In the genomic region with DNA sequence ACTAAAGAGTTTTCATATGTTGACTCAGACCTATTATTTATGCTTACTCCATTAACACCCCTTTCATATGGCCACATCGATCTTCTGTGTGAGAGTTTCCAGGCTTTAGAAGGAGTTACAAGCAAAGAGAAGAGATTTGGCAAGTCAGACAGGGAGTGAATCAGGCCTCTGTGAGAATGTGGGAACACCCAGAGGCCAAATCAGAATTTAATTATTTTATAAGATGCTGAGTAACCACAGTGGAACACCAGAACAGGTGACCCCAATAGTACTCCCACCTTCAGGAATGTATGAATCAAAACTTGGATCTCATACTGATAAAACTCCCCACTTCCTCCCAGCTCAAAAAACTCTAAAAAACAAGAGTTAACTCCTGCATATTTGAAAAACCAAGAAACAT, we compare ENCODE assay signal across 16 cellular contexts. TPM values are rescaled to one million over a fixed set of nuclear protein-coding genes. Genes with fewer than 3 reads are reported as not detected.
DNase-seq lines count a peak whose midpoint lies in the region; ATAC-seq and TF ChIP-seq lines count a peak whose summit lies in the region.
"Had no signal": no experiment of that assay in that cellular context is flagged by ENCODE, and none has a peak within 500 bp of the region (broad histone marks: within the 10 kb centered on the region; RNA-seq: fewer than 3 reads in every experiment).

No MANE protein-coding gene starts in this region.

- H4K20me1 ChIP-seq in IMR-90 (ENCODE audit: insufficient read depth, low read length): no peaks in the 10 kb centered on the region

- in situ Hi-C loops in IMR-90 (cut with MboI; ENCODE audit: low sequenced_read_pairs): no loop called here

- H2BK20ac ChIP-seq in IMR-90 (ENCODE audit: low read depth, low read length): peak overlapping the region; percentile 2; the same call in 1 of the 2 replicates

- no peak overlapping the region for H3K14ac ChIP-seq in IMR-90 (replicated peaks; ENCODE audit: low read depth, low read length)

- H3K9me1 ChIP-seq in IMR-90 (ENCODE audit: insufficient read depth, low read length): peaks cover 2% of the 10 kb centered on the region; the same call in 1 of the 2 replicates

- DNase-seq in AG08396 (ENCODE audit: low spot score) (peak; percentile 7), IMR-90 (peak; percentile 79), foreskin fibroblast (peak; percentile 50 to 75), NK-92 (lab: John Stamatoyannopoulos, UW; ENCODE audit: unreplicated experiment) (no peak), sigmoid colon (no peak), sciatic nerve (ENCODE audit: low spot score) (no peak)
- DNase-seq: activated CD8-positive, alpha-beta T cell treated with anti-CD3 and anti-CD28 coated beads, Interleukin-2, amount 10 ng/mL, durations not matched to agents 7 days and 5 days; activated gamma-delta T cell treated with Interleukin-2 at 50 U/mL for 16 hours; cerebellar nuclear complex; mesendoderm; posterior cingulate gyrus; upper lobe of right lung had no signal

- ATAC-seq in IMR-90 (ENCODE audit: low read depth): peak; percentile 19; the same call in 1 of the 2 replicates
- ATAC-seq in SK-N-SH treated with all-trans-retinoic acid at 6 μM for 48 hours: peak; percentile 54
- ATAC-seq in GM19455 (IDR thresholded peaks at IDR 0.05; ENCODE audit: unreplicated experiment): no peak
- ATAC-seq in sciatic nerve: no peak
- ATAC-seq: activated CD8-positive, alpha-beta T cell treated with anti-CD3 and anti-CD28 coated beads, Interleukin-2, amount 10 ng/mL, durations not matched to agents 7 days and 5 days; K562; Panc1; upper lobe of right lung had no signal

- no peak overlapping the region for H4K5ac ChIP-seq in IMR-90 (ENCODE audit: low read depth, low read length)

- H3K9ac ChIP-seq in IMR-90 (ENCODE audit: low read depth, low read length): no peak overlapping the region

- peaks cover 1% of the 10 kb centered on the region; the same call in 1 of the 2 replicates for H3K9me3 ChIP-seq in IMR-90 (ENCODE audit: control insufficient read depth, insufficient read depth, low read length)
- H3K9me3 ChIP-seq in sigmoid colon: no peaks in the 10 kb centered on the region
- H3K9me3 ChIP-seq: upper lobe of right lung had no signal

- H3K79me1 ChIP-seq in IMR-90 (ENCODE audit: low read depth in 1 of 2, low read length in 2 of 2): peaks cover 0 to 6% of the 10 kb centered on the region in 2 experiments; a peak in 1 of 4 replicates

- H3K27ac ChIP-seq in IMR-90 (ENCODE audit: insufficient read depth, low read length) (no peak overlapping the region), sigmoid colon (no peak overlapping the region)
- H3K27ac ChIP-seq: upper lobe of right lung had no signal

- H4K8ac ChIP-seq in IMR-90 (ENCODE audit: low read depth in 2 of 2, low read length in 2 of 2): no peak overlapping the region

- no peak for TF ChIP-seq RAD21 in IMR-90 (IDR thresholded peaks at IDR 0.05; ENCODE audit: low read length)

- H3K36me3 ChIP-seq in IMR-90 (ENCODE audit: control insufficient read depth, insufficient read depth, low read length): no peaks in the 10 kb centered on the region
- peaks cover 0 to 8% (median 3%) of the 10 kb centered on the region in 4 donors for H3K36me3 ChIP-seq in sigmoid colon

- H2AK5ac ChIP-seq in IMR-90 (ENCODE audit: low read depth, low read length): no peak overlapping the region

- CTCF ChIA-PET in IMR-90 (lab: Yijun Ruan, JAX): no interaction called here

- TF ChIP-seq POLR2A in IMR-90 (IDR thresholded peaks at IDR 0.05; ENCODE audit: low read depth, low read length): no peak
- no peak for TF ChIP-seq POLR2A in sigmoid colon (IDR thresholded peaks at IDR 0.05)

- no peak overlapping the region for H3K4me2 ChIP-seq in IMR-90 (ENCODE audit: low read depth, low read length)

- peaks cover 7% of the 10 kb centered on the region for H3K4me1 ChIP-seq in IMR-90 (ENCODE audit: control insufficient read depth, insufficient read depth, low read length)
- H3K4me1 ChIP-seq in sigmoid colon: peaks cover 0 to 18% (median 4%) of the 10 kb centered on the region in 4 donors
- H3K4me1 ChIP-seq: upper lobe of right lung had no signal

- intact Hi-C loops in IMR-90 (cut with micrococcal nuclease): no loop called here
- intact Hi-C loops in sigmoid colon (cut with DNase I): no loop called here
- intact Hi-C loops in sciatic nerve (cut with DNase I): no loop called here

- H2BK120ac ChIP-seq in IMR-90 (ENCODE audit: low read depth, low read length): peak overlapping the region; percentile 24; the same call in 1 of the 2 replicates

- H2AFZ ChIP-seq in IMR-90 (replicated peaks; ENCODE audit: low read length, poor library complexity): no peak overlapping the region

- no peak overlapping the region for H3K18ac ChIP-seq in IMR-90 (ENCODE audit: low read depth, low read length)

- TF ChIP-seq CTCF in IMR-90 (conservative IDR thresholded peaks at IDR 0.05; ENCODE audit: low read depth, low read length): no peak
- no peak for TF ChIP-seq CTCF in foreskin fibroblast (IDR thresholded peaks at IDR 0.05; ENCODE audit: low read depth, low read length)
- no peak for TF ChIP-seq CTCF in sigmoid colon (IDR thresholded peaks at IDR 0.05)

- WGBS in IMR-90 (ENCODE audit: extremely low coverage in 2 of 2, insufficient read length in 1 of 2), 2 experiments: no CpG with 5 or more reads among the region's 1 CpG
- WGBS in sigmoid colon, 2 donors: 63 to 67% methylated on average over 1 of the region's 1 CpG

- TF ChIP-seq EP300 in sigmoid colon (IDR thresholded peaks at IDR 0.05): no peak

- peak overlapping the region; percentile 49 for H2BK5ac ChIP-seq in IMR-90 (ENCODE audit: low read depth, low read length, poor library complexity, severe bottlenecking)

- BruUV-seq in IMR-90 (replicated peaks; lab: Mats Ljungman, UMichigan): no TSS peak

- no peak overlapping the region for H3K56ac ChIP-seq in IMR-90 (ENCODE audit: extremely low read depth, insufficient read depth, low read length)

- dilution Hi-C loops in IMR-90 (cut with HindIII; ENCODE audit: low sequenced_read_pairs, unreplicated experiment): no loop called here

- H2BK15ac ChIP-seq in IMR-90 (ENCODE audit: low read depth, low read length): 0 out of 3 replicates have a peak overlapping the region, but pooled peaks have one; percentile 11

- H3K4me3 ChIP-seq in IMR-90 (ENCODE audit: insufficient read depth, low read depth, low read length): no peak overlapping the region
- H3K4me3 ChIP-seq in foreskin fibroblast (ENCODE audit: low read depth in 1 of 2, low read length in 2 of 2): no peak overlapping the region
- no peak overlapping the region for H3K4me3 ChIP-seq in sigmoid colon
- H3K4me3 ChIP-seq: K562, upper lobe of right lung had no signal

- H3K27me3 ChIP-seq in IMR-90 (ENCODE audit: control insufficient read depth, insufficient read depth, low read length): no peaks in the 10 kb centered on the region
- H3K27me3 ChIP-seq in sigmoid colon: no peaks in the 10 kb centered on the region
- H3K27me3 ChIP-seq: upper lobe of right lung had no signal

- H2AK9ac ChIP-seq in IMR-90 (replicated peaks; ENCODE audit: low read depth, low read length, poor library complexity): no peak overlapping the region

- no peak overlapping the region for H4K91ac ChIP-seq in IMR-90 (ENCODE audit: insufficient read depth, low read depth, low read length)

- POLR2A ChIA-PET in IMR-90 (lab: Charles Lee; ENCODE audit: unreplicated experiment): no interaction called here

- H3K23ac ChIP-seq in IMR-90 (ENCODE audit: low read depth, low read length): no peak overlapping the region

- H3K4ac ChIP-seq in IMR-90 (ENCODE audit: low read depth, low read length): no peak overlapping the region

TF ChIP-seq in IMR-90, 13 proteins besides CTCF, POLR2A, EP300 and RAD21:
- TF ChIP-seq BHLHE40 (IDR thresholded peaks at IDR 0.05; ENCODE audit: low read depth, low read length) (no peak), MAZ (IDR thresholded peaks at IDR 0.05; ENCODE audit: borderline replicate concordance, low read depth, low read length) (no peak), RCOR1 (IDR thresholded peaks at IDR 0.05; ENCODE audit: insufficient replicate concordance, low read length) (no peak), CEBPB (IDR thresholded peaks at IDR 0.05; ENCODE audit: low read depth, low read length) (peak; percentile 15; the same call in 1 of the 2 replicates), FOS (IDR thresholded peaks at IDR 0.05; ENCODE audit: low read depth, low read length) (no peak), MAFK (IDR thresholded peaks at IDR 0.05; ENCODE audit: low read depth, low read length) (no peak), MXI1 (IDR thresholded peaks at IDR 0.05; ENCODE audit: borderline replicate concordance, low read depth, low read length) (no peak)

TF ChIP-seq in SK-N-SH treated with all-trans-retinoic acid at 6 μM for 48 hours, 23 proteins besides CTCF, POLR2A, EP300 and RAD21:
- TF ChIP-seq ISL1 (CRISPR knock-in tag; IDR thresholded peaks at IDR 0.05): peak; percentile 42
- TF ChIP-seq, protein P1, sequence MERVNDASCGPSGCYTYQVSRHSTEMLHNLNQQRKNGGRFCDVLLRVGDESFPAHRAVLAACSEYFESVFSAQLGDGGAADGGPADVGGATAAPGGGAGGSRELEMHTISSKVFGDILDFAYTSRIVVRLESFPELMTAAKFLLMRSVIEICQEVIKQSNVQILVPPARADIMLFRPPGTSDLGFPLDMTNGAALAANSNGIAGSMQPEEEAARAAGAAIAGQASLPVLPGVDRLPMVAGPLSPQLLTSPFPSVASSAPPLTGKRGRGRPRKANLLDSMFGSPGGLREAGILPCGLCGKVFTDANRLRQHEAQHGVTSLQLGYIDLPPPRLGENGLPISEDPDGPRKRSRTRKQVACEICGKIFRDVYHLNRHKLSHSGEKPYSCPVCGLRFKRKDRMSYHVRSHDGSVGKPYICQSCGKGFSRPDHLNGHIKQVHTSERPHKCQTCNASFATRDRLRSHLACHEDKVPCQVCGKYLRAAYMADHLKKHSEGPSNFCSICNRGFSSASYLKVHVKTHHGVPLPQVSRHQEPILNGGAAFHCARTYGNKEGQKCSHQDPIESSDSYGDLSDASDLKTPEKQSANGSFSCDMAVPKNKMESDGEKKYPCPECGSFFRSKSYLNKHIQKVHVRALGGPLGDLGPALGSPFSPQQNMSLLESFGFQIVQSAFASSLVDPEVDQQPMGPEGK (CRISPR knock-in tag; IDR thresholded peaks at IDR 0.05; ENCODE audit: borderline replicate concordance): no peak
TF ChIP-seq in SK-N-SH treated with all-trans-retinoic acid at 6 μM for 48 hours: peak in this region for 1.

RNA-seq across cellular contexts. Expression of a gene that starts 42.0 kb away (rescaled TPM):
- total RNA-seq in IMR-90 (2012; rRNA removed): 35.3 and 46.9 TPM in 2 replicates
- 30.0 and 42.3 TPM in 2 replicates for polyA plus RNA-seq in IMR-90 (2012; rRNA removed)
- polyA plus RNA-seq in IMR-90 (2012; cell fraction: cytosol; rRNA removed): 12.0 and 21.4 TPM in 2 replicates
- polyA plus RNA-seq in IMR-90 (2012; cell fraction: nucleus; rRNA removed; ENCODE audit: low replicate concordance): 8.6 and 20.4 TPM in 2 replicates
- total RNA-seq in sigmoid colon: 10 to 100 TPM; 38.8 to 49.6 (median 44.0) TPM
- polyA plus RNA-seq in sigmoid colon: 10 to 100 TPM; 34.4 to 55.0 (median 38.4) TPM
- total RNA-seq in sciatic nerve: 43.4 TPM

Comparison
In these comparisons a context has a peak if more than half of its experiments do, and no peak if none do; other contexts are left out.
1. DNase-seq: peak in AG08396 (single experiment), IMR-90 (single experiment) and foreskin fibroblast (2 of 2); none in NK-92 (single experiment), sigmoid colon (single experiment) and sciatic nerve (single experiment).
2. ATAC-seq: peak in IMR-90 (single experiment) and SK-N-SH treated with all-trans-retinoic acid at 6 μM for 48 hours (single experiment); none in GM19455 (single experiment) and sciatic nerve (single experiment).